In the genomic region with DNA sequence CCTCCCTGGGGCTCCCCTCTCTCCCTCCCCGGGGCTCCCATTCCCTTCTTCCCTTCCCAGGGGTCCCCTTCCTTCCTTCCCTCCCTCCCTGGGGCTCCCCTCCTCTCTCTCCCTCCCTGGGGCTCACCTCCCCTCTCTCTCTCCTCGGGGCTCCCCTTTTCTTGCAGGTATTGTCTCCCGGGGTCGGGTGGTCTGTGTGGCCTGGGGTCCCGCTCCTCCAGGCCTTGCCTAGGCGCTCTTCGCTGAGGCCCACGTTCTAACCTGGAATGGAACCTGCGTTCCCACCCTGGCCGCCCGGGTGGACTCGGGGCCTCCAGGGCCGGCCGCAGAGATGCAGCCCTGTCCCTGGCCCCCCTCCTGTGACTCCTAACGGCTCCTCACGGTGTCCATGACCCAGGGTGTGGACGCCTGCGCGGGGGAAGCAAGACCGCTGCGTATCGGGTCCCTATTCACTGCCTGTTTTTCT, we compare ENCODE assay signal across 8 cellular contexts. TPM values are rescaled to one million over a fixed set of nuclear protein-coding genes. Genes with fewer than 3 reads are reported as not detected.
DNase-seq lines count a peak whose midpoint lies in the region; ATAC-seq and TF ChIP-seq lines count a peak whose summit lies in the region.

No MANE protein-coding gene starts in this region.

- TF ChIP-seq CTCF in AG09309 (IDR thresholded peaks at IDR 0.05; ENCODE audit: control insufficient read depth, insufficient read depth, low read depth, low read length, missing control alignments) (no peak), WERI-Rb-1 (IDR thresholded peaks at IDR 0.05; ENCODE audit: low read depth, low read length) (no peak), foreskin keratinocyte (conservative IDR thresholded peaks at IDR 0.05) (no peak), ovary (IDR thresholded peaks at IDR 0.05) (no peak)

- DNase-seq in AG09309 (ENCODE audit: low read depth) (no peak), HCEC 1CT (peak; percentile 36), WERI-Rb-1 (peak; percentile 69), foreskin keratinocyte (peak in 1 of 2 donors; percentile 11), ovary (peak; percentile 42 to 70 (median 61))

- H3K4me1 ChIP-seq in foreskin keratinocyte (peaks cover 14% of the 10 kb centered on the region), ovary (ENCODE audit: insufficient read depth) (peaks cover 14% of the 10 kb centered on the region)

- intact Hi-C loops in ovary (cut with DNase I), result no loop called here

- WGBS in ovary, 3 donors, result 0 to 10% (median 2%) methylated on average over 22 of the region's 22 CpGs

- H3K36me3 ChIP-seq in WERI-Rb-1 (peaks cover 59% of the 10 kb centered on the region), ovary (no peaks in the 10 kb centered on the region)

- no peak for TF ChIP-seq POLR2A in ovary (IDR thresholded peaks at IDR 0.05)

- peak overlapping the region; percentile 86 for H3K27ac ChIP-seq in WERI-Rb-1
- peak overlapping the region; percentile 59 for H3K27ac ChIP-seq in foreskin keratinocyte
- peak overlapping the region; percentile 77 to 90 for H3K27ac ChIP-seq in ovary

- no peaks in the 10 kb centered on the region for H3K27me3 ChIP-seq in WERI-Rb-1 (ENCODE audit: insufficient read depth, low read depth, severe bottlenecking)
- no peaks in the 10 kb centered on the region for H3K27me3 ChIP-seq in foreskin keratinocyte
- H3K27me3 ChIP-seq in ovary, result no peaks in the 10 kb centered on the region

- ATAC-seq in foreskin keratinocyte (no peak), HG03095 (IDR thresholded peaks at IDR 0.05; ENCODE audit: unreplicated experiment) (no peak), GM18909 (IDR thresholded peaks at IDR 0.05; ENCODE audit: poor library complexity, unreplicated experiment) (no peak), GM18520 (IDR thresholded peaks at IDR 0.05; ENCODE audit: unreplicated experiment) (no peak)

- H3K9me3 ChIP-seq in WERI-Rb-1 (ENCODE audit: severe bottlenecking) (no peaks in the 10 kb centered on the region), ovary (no peaks in the 10 kb centered on the region)

- TF ChIP-seq EP300 in ovary (IDR thresholded peaks at IDR 0.05), result no peak

- H3K4me3 ChIP-seq in AG09309 (ENCODE audit: control insufficient read depth, low read depth, low read length), result peak overlapping the region; percentile 89
- peak overlapping the region; percentile 98 for H3K4me3 ChIP-seq in WERI-Rb-1 (ENCODE audit: low read depth, low read length)
- H3K4me3 ChIP-seq in ovary, result peak overlapping the region; percentile 76

RNA-seq across cellular contexts. Expression of a gene that starts 0.9 kb away (rescaled TPM):
- total RNA-seq in foreskin keratinocyte (5.4 and 6.4 TPM in 2 replicates), ovary (10 to 100 TPM; 12.1 to 31.4 (median 17.6) TPM)
- polyA plus RNA-seq in foreskin keratinocyte (3.8 and 4.0 TPM in 2 replicates), ovary (10 to 100 TPM in 1 of 2 donors, 1 to 10 TPM in 1; 9.7 to 15.4 TPM)

RNA-seq across cellular contexts. Expression of a gene that starts 38.2 kb away (rescaled TPM):
- 0.74 and 1.0 TPM in 2 replicates for total RNA-seq in foreskin keratinocyte
- 0.52 and 0.72 TPM in 2 replicates for polyA plus RNA-seq in foreskin keratinocyte
- 1 to 10 TPM; 1.6 to 5.0 (median 1.9) TPM for total RNA-seq in ovary
- 1 to 10 TPM; 2.2 to 2.3 TPM for polyA plus RNA-seq in ovary
